In genomic region chr2:164818149-164819136, GRCh38 we compare ENCODE assay signal across 20 cellular contexts.
"Had no signal": no experiment of that assay in that cellular context is flagged by ENCODE, and none has a peak within 500 bp of the region (broad histone marks: within the 10 kb centered on the region; RNA-seq: fewer than 3 reads in every experiment).

No MANE protein-coding gene starts in this region.

- H3K36me3 ChIP-seq: esophagus squamous epithelium, right atrium auricular region, suprapubic skin, thyroid gland, upper lobe of left lung, vagina had no signal

- H3K9me3 ChIP-seq: esophagus squamous epithelium, right atrium auricular region, suprapubic skin, thyroid gland, upper lobe of left lung, vagina had no signal

- DNase-seq: cortex of kidney; dorsolateral prefrontal cortex; effector memory CD4-positive, alpha-beta T cell; esophagus squamous epithelium; foreskin fibroblast; immature natural killer cell; left cardiac atrium; left ventricle myocardium superior; naive thymus-derived CD4-positive, alpha-beta T cell; nephron progenitor cell; stimulated activated CD4-positive, alpha-beta T cell treated with anti-CD3 and anti-CD28 coated beads, Interleukin-4, amount 100 ng/mL, for 1 hour; stimulated activated CD8-positive, alpha-beta memory T cell treated with anti-CD3 and anti-CD28 coated beads, Interleukin-4, amount 100 ng/mL, for 48 hours; stimulated activated naive CD8-positive, alpha-beta T cell treated with anti-CD3 and anti-CD28 coated beads, Interleukin-15, Interleukin-2, amounts not matched to agents 100 U/mL and 50 U/mL, for 24 hours; thyroid gland; upper lobe of left lung had no signal

- H3K4me3 ChIP-seq: dorsolateral prefrontal cortex, esophagus squamous epithelium, right atrium auricular region, suprapubic skin, thyroid gland, upper lobe of left lung, vagina had no signal

- H3K27ac ChIP-seq: dorsolateral prefrontal cortex, epithelial cell of prostate, right atrium auricular region, suprapubic skin, thyroid gland, upper lobe of left lung, vagina had no signal

- ATAC-seq: left cardiac atrium; left ventricle myocardium superior; naive thymus-derived CD4-positive, alpha-beta T cell; stimulated activated effector memory CD8-positive, alpha-beta T cell treated with anti-CD3 and anti-CD28 coated beads, Interleukin-12 subunit alpha, Interleukin-12 subunit beta, amount 100 ng/mL, for 72 hours; stimulated activated naive CD8-positive, alpha-beta T cell treated with anti-CD3 and anti-CD28 coated beads, Interleukin-15, Interleukin-2, amounts not matched to agents 100 U/mL and 50 U/mL, for 24 hours had no signal

- H3K27me3 ChIP-seq: dorsolateral prefrontal cortex, esophagus squamous epithelium, right atrium auricular region, suprapubic skin, thyroid gland, upper lobe of left lung, vagina had no signal
